Comparison of ENCODE assay signal across 8 cellular contexts in genomic region chr12:56687225-56688128, GRCh38. TPM values are rescaled to one million over a fixed set of nuclear protein-coding genes. Genes with fewer than 3 reads are reported as not detected.
DNase-seq lines count a peak whose midpoint lies in the region; ATAC-seq, FAIRE-seq and TF ChIP-seq lines count a peak whose summit lies in the region.

No MANE protein-coding gene starts in this region.

- TF ChIP-seq EP300 in A549 (IDR thresholded peaks at IDR 0.05) (no peak), ovary (IDR thresholded peaks at IDR 0.05) (no peak)

- peaks cover 37% of the 10 kb centered on the region for H3K36me3 Mint-ChIP-seq in activated naive CD4-positive, alpha-beta T cell treated with anti-CD3 and anti-CD28 coated beads for 36 hours (ENCODE audit: low read depth)

- TF ChIP-seq CTCF in A549 (IDR thresholded peaks at IDR 0.05) (no peak), RWPE1 (conservative IDR thresholded peaks at IDR 0.05; ENCODE audit: low read depth) (no peak), ovary (IDR thresholded peaks at IDR 0.05) (no peak)

- no peaks in the 10 kb centered on the region for H3K27me3 Mint-ChIP-seq in activated naive CD4-positive, alpha-beta T cell treated with anti-CD3 and anti-CD28 coated beads for 36 hours (ENCODE audit: low read depth)

- H3K4me3 Mint-ChIP-seq in activated naive CD4-positive, alpha-beta T cell treated with anti-CD3 and anti-CD28 coated beads for 36 hours, result peak overlapping the region; percentile 90

- POLR2A ChIA-PET in A549 (lab: Yijun Ruan, JAX), result interaction anchor here (0.5 to 3.5 kb wide), 34 partner anchors 9 to 560 kb away, joined by 3 to 72 read pairs (median 5); partner anchors contain the start of genes ATP5F1B, BAZ2A, LRP1 and NACA
- POLR2A ChIA-PET in RWPE1 (lab: Yijun Ruan, JAX; ENCODE audit: low non-redundant PET), result interaction anchor here (1.0 to 2.0 kb wide), 2 partner anchors 35 to 38 kb away, joined by 4 to 8 read pairs; partner anchors contain the start of gene NACA

- WGBS in A549 (ENCODE audit: missing lambda C conversion rate), result 2% methylated on average over 44 of the region's 62 CpGs
- 0 to 1% (median 0%) methylated on average over 61 to 62 of the region's 62 CpGs for WGBS in ovary, 3 donors

- no peak; the same call in 1 of the 2 replicates for TF ChIP-seq POLR2A in A549 (IDR thresholded peaks at IDR 0.05; ENCODE audit: low read length)
- TF ChIP-seq POLR2A in ovary (IDR thresholded peaks at IDR 0.05), result no peak

- no peak for FAIRE-seq in A549 (lab: Jason Lieb, UNC)
- FAIRE-seq in urothelium cell line (lab: Jason Lieb, UNC), result no peak

- no peaks in the 10 kb centered on the region for H3K27me3 ChIP-seq in ovary

- peak overlapping the region; percentile 97 to 98 for H3K27ac ChIP-seq in A549
- H3K27ac ChIP-seq in RWPE1, result peak overlapping the region; percentile 100
- peak overlapping the region; percentile 99 to 100 for H3K27ac ChIP-seq in ovary

- no peaks in the 10 kb centered on the region for H3K9me3 ChIP-seq in A549
- no peaks in the 10 kb centered on the region for H3K9me3 ChIP-seq in ovary

- peaks cover 26% of the 10 kb centered on the region for H3K4me1 Mint-ChIP-seq in activated naive CD4-positive, alpha-beta T cell treated with anti-CD3 and anti-CD28 coated beads for 36 hours (ENCODE audit: low read depth)

- H3K4me1 ChIP-seq in A549, result peaks cover 18% of the 10 kb centered on the region; the same call in 2 of the 3 replicates
- H3K4me1 ChIP-seq in ovary (ENCODE audit: insufficient read depth), result peaks cover 9% of the 10 kb centered on the region

- peak overlapping the region; percentile 89 for H3K4me2 ChIP-seq in A549

- intact Hi-C loops in activated naive CD4-positive, alpha-beta T cell treated with anti-CD3 and anti-CD28 coated beads for 36 hours (cut with micrococcal nuclease), result loop anchor here (1.0 to 10.0 kb wide), 17 partner anchors 38 to 1157 kb away; partner anchors contain the start of genes BAZ2A, CTDSP2, DDIT3 and MBD6
- intact Hi-C loops in Right ventricle myocardium inferior (cut with DNase I) (loop anchor here (2.0 to 5.0 kb wide), 2 partner anchors 37 to 40 kb away; partner anchors contain the start of genes ATP5F1B and NACA), ovary (cut with DNase I) (loop anchor here (2.0 to 5.0 kb wide), 3 partner anchors 35 to 50 kb away; partner anchors contain the start of gene NACA (in 2 of the 4))

- no peak for TF ChIP-seq RAD21 in A549 (conservative IDR thresholded peaks at IDR 0.05 in 1 of 2, IDR thresholded peaks at IDR 0.05 in 1 of 2)

- DNase-seq in A549 (ENCODE audit: low read depth in 1 of 2, low spot score in 1 of 2) (peak; percentile 21 to 58), RWPE1 (ENCODE audit: low spot score) (peak; percentile 21), Right ventricle myocardium inferior (ENCODE audit: missing footprints) (peak; percentile 81), ovary (peak; percentile 41 to 71 (median 60)), urothelium cell line (ENCODE audit: low spot score) (peak; percentile 27)
- peak; percentile 56 for DNase-seq in activated naive CD4-positive, alpha-beta T cell treated with anti-CD3 and anti-CD28 coated beads for 36 hours

- H3K4me3 ChIP-seq in A549 (peak overlapping the region; percentile 82), ovary (peak overlapping the region; percentile 93)

- H3K9me3 Mint-ChIP-seq in activated naive CD4-positive, alpha-beta T cell treated with anti-CD3 and anti-CD28 coated beads for 36 hours, result peaks cover 1% of the 10 kb centered on the region

- peak overlapping the region; percentile 99 for H3K27ac Mint-ChIP-seq in activated naive CD4-positive, alpha-beta T cell treated with anti-CD3 and anti-CD28 coated beads for 36 hours

- ATAC-seq in A549 (peak; percentile 9 to 35), GM18870 (IDR thresholded peaks at IDR 0.05; ENCODE audit: unreplicated experiment) (peak; percentile 6), HG03571 (IDR thresholded peaks at IDR 0.05; ENCODE audit: unreplicated experiment) (peak; percentile 20), Right ventricle myocardium inferior (peak; percentile 55)

- no peaks in the 10 kb centered on the region for H3K36me3 ChIP-seq in ovary

- CTCF ChIA-PET in A549 (lab: Yijun Ruan, JAX) (interaction anchor here (1.1 to 3.0 kb wide), 4 partner anchors 11 to 424 kb away, joined by 3 to 12 read pairs (median 4); partner anchors contain the start of gene STAT6), RWPE1 (lab: Yijun Ruan, JAX) (no interaction called here)
- CTCF ChIA-PET in activated naive CD4-positive, alpha-beta T cell treated with anti-CD3 and anti-CD28 coated beads for 36 hours (lab: Charles Lee), result no interaction called here

TF ChIP-seq in A549, 52 proteins besides CTCF, POLR2A, EP300 and RAD21 (continues in another document):
- TF ChIP-seq HOXB5 (CRISPR knock-in tag; IDR thresholded peaks at IDR 0.05) (peak; percentile 17; the same call in 1 of the 2 replicates), HEYL (CRISPR knock-in tag; IDR thresholded peaks at IDR 0.05) (no peak), SREBF2 (IDR thresholded peaks at IDR 0.05) (no peak), FOSB (CRISPR knock-in tag; IDR thresholded peaks at IDR 0.05) (no peak), ZC3H11A (IDR thresholded peaks at IDR 0.05) (no peak), MAFK (IDR thresholded peaks at IDR 0.05; ENCODE audit: partially characterized antibody) (no peak)
- TF ChIP-seq, protein P1, sequence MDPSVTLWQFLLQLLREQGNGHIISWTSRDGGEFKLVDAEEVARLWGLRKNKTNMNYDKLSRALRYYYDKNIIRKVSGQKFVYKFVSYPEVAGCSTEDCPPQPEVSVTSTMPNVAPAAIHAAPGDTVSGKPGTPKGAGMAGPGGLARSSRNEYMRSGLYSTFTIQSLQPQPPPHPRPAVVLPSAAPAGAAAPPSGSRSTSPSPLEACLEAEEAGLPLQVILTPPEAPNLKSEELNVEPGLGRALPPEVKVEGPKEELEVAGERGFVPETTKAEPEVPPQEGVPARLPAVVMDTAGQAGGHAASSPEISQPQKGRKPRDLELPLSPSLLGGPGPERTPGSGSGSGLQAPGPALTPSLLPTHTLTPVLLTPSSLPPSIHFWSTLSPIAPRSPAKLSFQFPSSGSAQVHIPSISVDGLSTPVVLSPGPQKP (IDR thresholded peaks at IDR 0.05; ENCODE audit: low read depth, low read length), result no peak

RNA-seq across cellular contexts. Expression of gene PTGES3, which starts 0.6 kb away (rescaled TPM):
- polyA plus RNA-seq in A549 (2011; rRNA removed) (211 and 272 TPM in 2 replicates), A549 (2017; fragmentation: RNase III; extraction: RNeasy Plus Mini Kit Qiagen cat#74134 plus additional on column Dnase treatment) (400 to 467 TPM (median 406 TPM) in 3 replicates), ovary (100 to 1,000 TPM; 215 to 299 TPM)
- polyA plus RNA-seq in A549 (2012; cell fraction: cytosol; rRNA removed), result 105 and 133 TPM in 2 replicates
- 65.4 and 72.5 TPM in 2 replicates for polyA plus RNA-seq in A549 (2012; cell fraction: nucleus; rRNA removed)
- polyA minus RNA-seq in A549 (2011; rRNA and poly(A)+ RNA removed), result 40.5 and 51.6 TPM in 2 replicates
- total RNA-seq in activated naive CD4-positive, alpha-beta T cell treated with anti-CD3 and anti-CD28 coated beads for 36 hours, result 100 to 1,000 TPM; 289 to 293 TPM
- total RNA-seq in Right ventricle myocardium inferior (132 TPM), ovary (100 to 1,000 TPM; 109 to 328 (median 212) TPM)

RNA-seq across cellular contexts. Expression of gene NACA, which starts 37.6 kb away (rescaled TPM):
- polyA plus RNA-seq in A549 (2011; rRNA removed) (993 and 1,560 TPM in 2 replicates), A549 (2017; fragmentation: RNase III; extraction: RNeasy Plus Mini Kit Qiagen cat#74134 plus additional on column Dnase treatment) (2,331 to 2,770 TPM (median 2,562 TPM) in 3 replicates), ovary (1,000 to 10,000 TPM; 2,768 to 3,183 TPM)
- polyA plus RNA-seq in A549 (2012; cell fraction: cytosol; rRNA removed), result 797 and 972 TPM in 2 replicates
- polyA plus RNA-seq in A549 (2012; cell fraction: nucleus; rRNA removed), result 286 and 326 TPM in 2 replicates
- polyA minus RNA-seq in A549 (2011; rRNA and poly(A)+ RNA removed), result 462 and 592 TPM in 2 replicates
- 1,000 to 10,000 TPM; 1,279 to 1,321 TPM for total RNA-seq in activated naive CD4-positive, alpha-beta T cell treated with anti-CD3 and anti-CD28 coated beads for 36 hours
- total RNA-seq in Right ventricle myocardium inferior (432 TPM), ovary (1,000 to 10,000 TPM; 1,240 to 2,316 (median 1,807) TPM)

RNA-seq across cellular contexts. Expression of gene ATP5F1B, which starts 41.7 kb away (rescaled TPM):
- polyA plus RNA-seq in A549 (2011; rRNA removed), result 1,500 and 1,639 TPM in 2 replicates
- polyA plus RNA-seq in A549 (2012; cell fraction: cytosol; rRNA removed), result 1,279 and 1,537 TPM in 2 replicates
- polyA plus RNA-seq in A549 (2012; cell fraction: nucleus; rRNA removed), result 796 and 1,402 TPM in 2 replicates
- 761 to 854 TPM (median 778 TPM) in 3 replicates for polyA plus RNA-seq in A549 (2017; fragmentation: RNase III; extraction: RNeasy Plus Mini Kit Qiagen cat#74134 plus additional on column Dnase treatment)
- 1,473 and 1,903 TPM in 2 replicates for polyA minus RNA-seq in A549 (2011; rRNA and poly(A)+ RNA removed)
- total RNA-seq in activated naive CD4-positive, alpha-beta T cell treated with anti-CD3 and anti-CD28 coated beads for 36 hours, result 100 to 1,000 TPM; 854 to 863 TPM
- 3,152 TPM for total RNA-seq in Right ventricle myocardium inferior
- 100 to 1,000 TPM; 201 to 334 (median 273) TPM for total RNA-seq in ovary
- polyA plus RNA-seq in ovary, result 100 to 1,000 TPM; 237 to 809 TPM

RNA-seq across cellular contexts. Expression of gene BAZ2A, which starts 57.4 kb away (rescaled TPM):
- polyA plus RNA-seq in A549 (2011; rRNA removed) (59.4 and 103 TPM in 2 replicates), A549 (2017; fragmentation: RNase III; extraction: RNeasy Plus Mini Kit Qiagen cat#74134 plus additional on column Dnase treatment) (34.2 to 41.7 TPM (median 40.8 TPM) in 3 replicates), ovary (10 to 100 TPM; 38.3 to 93.6 TPM)
- 40.7 and 41.9 TPM in 2 replicates for polyA plus RNA-seq in A549 (2012; cell fraction: cytosol; rRNA removed)
- 82.9 and 85.0 TPM in 2 replicates for polyA plus RNA-seq in A549 (2012; cell fraction: nucleus; rRNA removed)
- 150 and 155 TPM in 2 replicates for polyA minus RNA-seq in A549 (2011; rRNA and poly(A)+ RNA removed)
- total RNA-seq in activated naive CD4-positive, alpha-beta T cell treated with anti-CD3 and anti-CD28 coated beads for 36 hours, result 10 to 100 TPM; 78.3 to 80.0 TPM
- total RNA-seq in Right ventricle myocardium inferior (31.4 TPM), ovary (100 to 1,000 TPM in 2 of 7 donors, 10 to 100 TPM in 5; 49.4 to 105 (median 77.5) TPM)

Comparison
In these comparisons a context has a peak if more than half of its experiments do, and no peak if none do; other contexts are left out.
1. Peak in every context shown above with its lines: DNase-seq, ATAC-seq, H3K4me3 ChIP-seq and H3K27ac ChIP-seq.
2. DNase-seq: peak in every context shown above with its lines; median percentile 81 in Right ventricle myocardium inferior; 60 in ovary; 56 in activated naive CD4-positive, alpha-beta T cell treated with anti-CD3 and anti-CD28 coated beads for 36 hours; 40 in A549; 27 in urothelium cell line; 21 in RWPE1.